1 cellular context compared by ENCODE assay signal in genomic region chr11:111309516-111309915, GRCh38.
A peak's percentile ranks its signal among the peaks of the same experiment; 100 is the strongest.
TF ChIP-seq lines count a peak whose summit lies in the region.

No MANE protein-coding gene starts in this region.

TF ChIP-seq in HepG2, 621 proteins besides CTCF, POLR2A, EP300 and RAD21 (continued from another document):
- TF ChIP-seq, protein P1, sequence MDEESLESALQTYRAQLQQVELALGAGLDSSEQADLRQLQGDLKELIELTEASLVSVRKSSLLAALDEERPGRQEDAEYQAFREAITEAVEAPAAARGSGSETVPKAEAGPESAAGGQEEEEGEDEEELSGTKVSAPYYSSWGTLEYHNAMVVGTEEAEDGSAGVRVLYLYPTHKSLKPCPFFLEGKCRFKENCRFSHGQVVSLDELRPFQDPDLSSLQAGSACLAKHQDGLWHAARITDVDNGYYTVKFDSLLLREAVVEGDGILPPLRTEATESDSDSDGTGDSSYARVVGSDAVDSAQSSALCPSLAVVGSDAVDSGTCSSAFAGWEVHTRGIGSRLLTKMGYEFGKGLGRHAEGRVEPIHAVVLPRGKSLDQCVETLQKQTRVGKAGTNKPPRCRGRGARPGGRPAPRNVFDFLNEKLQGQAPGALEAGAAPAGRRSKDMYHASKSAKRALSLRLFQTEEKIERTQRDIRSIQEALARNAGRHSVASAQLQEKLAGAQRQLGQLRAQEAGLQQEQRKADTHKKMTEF (CRISPR knock-in tag; IDR thresholded peaks at IDR 0.05) = no peak
- TF ChIP-seq ATF3 (CRISPR knock-in tag; IDR thresholded peaks at IDR 0.05) (no peak), HDAC2 (CRISPR knock-in tag; IDR thresholded peaks at IDR 0.05) (peak; percentile 27; the same call in 1 of the 2 replicates), EED (CRISPR knock-in tag; IDR thresholded peaks at IDR 0.05) (no peak), ZFP41 (CRISPR knock-in tag; IDR thresholded peaks at IDR 0.05; ENCODE audit: borderline replicate concordance) (no peak), ZFP90 (CRISPR knock-in tag; IDR thresholded peaks at IDR 0.05; ENCODE audit: borderline replicate concordance) (no peak), ZBTB14 (CRISPR knock-in tag; IDR thresholded peaks at IDR 0.05) (no peak), ZKSCAN8 (CRISPR knock-in tag; IDR thresholded peaks at IDR 0.05; ENCODE audit: borderline replicate concordance) (no peak), MIXL1 (CRISPR knock-in tag; IDR thresholded peaks at IDR 0.05) (0 out of 2 replicates have a peak, but pooled peaks have one; percentile 61), NCOA5 (CRISPR knock-in tag; IDR thresholded peaks at IDR 0.05) (no peak), ZC3H13 (CRISPR knock-in tag; IDR thresholded peaks at IDR 0.05) (no peak)
